8 cellular contexts compared by ENCODE assay signal in genomic region chr17:59565959-59566324, GRCh38. TPM values are rescaled to one million over a fixed set of nuclear protein-coding genes. Genes with fewer than 3 reads are reported as not detected.
DNase-seq lines count a peak whose midpoint lies in the region; ATAC-seq and TF ChIP-seq lines count a peak whose summit lies in the region.

No MANE protein-coding gene starts in this region.

- no peaks in the 10 kb centered on the region for H3K27me3 Mint-ChIP-seq in CD8-positive, alpha-beta memory T cell
- no peaks in the 10 kb centered on the region for H3K27me3 Mint-ChIP-seq in activated naive CD8-positive, alpha-beta T cell
- peaks cover 5% of the 10 kb centered on the region for H3K27me3 Mint-ChIP-seq in glutamatergic neuron (ENCODE audit: unreplicated experiment)

- peak; percentile 17; the same call in 1 of the 2 replicates for TF ChIP-seq RAD21 in SK-N-SH (IDR thresholded peaks at IDR 0.05; ENCODE audit: low read length)

- peaks cover 0 to 12% (median 0%) of the 10 kb centered on the region in 3 donors for H3K36me3 Mint-ChIP-seq in CD8-positive, alpha-beta memory T cell
- peaks cover 3% of the 10 kb centered on the region for H3K36me3 Mint-ChIP-seq in activated naive CD8-positive, alpha-beta T cell
- H3K36me3 Mint-ChIP-seq in glutamatergic neuron (ENCODE audit: unreplicated experiment), result no peaks in the 10 kb centered on the region

- no peaks in the 10 kb centered on the region for H3K9me3 ChIP-seq in CD8-positive, alpha-beta memory T cell (ENCODE audit: low read length)
- H3K9me3 ChIP-seq in SK-N-SH (no peaks in the 10 kb centered on the region), tibial artery (no peaks in the 10 kb centered on the region)

- H3K27me3 ChIP-seq in CD8-positive, alpha-beta memory T cell (ENCODE audit: insufficient read depth, low read length, poor library complexity, severe bottlenecking), result no peaks in the 10 kb centered on the region
- H3K27me3 ChIP-seq in SK-N-SH (ENCODE audit: insufficient read depth) (no peaks in the 10 kb centered on the region), tibial artery (no peaks in the 10 kb centered on the region)

- no peak for TF ChIP-seq EP300 in SK-N-SH (IDR thresholded peaks at IDR 0.05; ENCODE audit: borderline replicate concordance in 1 of 2, low read depth in 1 of 2, low read length in 1 of 2)

- H3K36me3 ChIP-seq in CD8-positive, alpha-beta memory T cell (ENCODE audit: insufficient read depth, low read length), result peaks cover 3% of the 10 kb centered on the region
- H3K36me3 ChIP-seq in SK-N-SH (replicated peaks in 1 of 2; ENCODE audit: control insufficient read depth in 1 of 2, insufficient read depth in 2 of 2, low read length in 1 of 2) (peaks cover 18% of the 10 kb centered on the region in 2 experiments), tibial artery (peaks cover 6 to 11% (median 7%) of the 10 kb centered on the region in 3 donors)

- POLR2A ChIA-PET in CD8-positive, alpha-beta memory T cell (lab: Charles Lee), result interaction anchor here (1.0 to 1.3 kb wide), 3 partner anchors 54 to 234 kb away, joined by 4 to 13 read pairs (median 4); partner anchors contain the start of genes CLTC, PTRH2 and VMP1
- POLR2A ChIA-PET in SK-N-SH (lab: Yijun Ruan, JAX), result interaction anchor here (1.0 to 1.6 kb wide), 2 partner anchors 54 to 255 kb away, joined by 3 to 9 read pairs; partner anchors contain the start of gene CLTC

- H3K79me2 ChIP-seq in SK-N-SH (ENCODE audit: insufficient read depth), result peaks cover 45% of the 10 kb centered on the region

- peaks cover 20% of the 10 kb centered on the region for H3K4me1 ChIP-seq in CD8-positive, alpha-beta memory T cell (ENCODE audit: insufficient read depth, low read length)
- H3K4me1 ChIP-seq in SK-N-SH (ENCODE audit: control insufficient read depth in 1 of 2, insufficient read depth in 2 of 2, low read depth in 1 of 2, low read length in 1 of 2), result peaks cover 0 to 10% of the 10 kb centered on the region in 2 experiments; a peak in 3 of 4 replicates
- peaks cover 0 to 13% (median 4%) of the 10 kb centered on the region in 4 donors for H3K4me1 ChIP-seq in tibial artery

- peak overlapping the region; percentile 96 for H3K4me3 ChIP-seq in CD8-positive, alpha-beta memory T cell (ENCODE audit: low read length)
- H3K4me3 ChIP-seq in SK-N-SH (ENCODE audit: low read depth in 2 of 2, low read length in 1 of 2) (peak overlapping the region; percentile 91 to 99), tibial artery (peak overlapping the region; percentile 87 to 98)

- no peaks in the 10 kb centered on the region; the same call in 1 of the 2 replicates for H4K20me1 ChIP-seq in SK-N-SH (ENCODE audit: insufficient read depth)

- TF ChIP-seq CTCF in SK-N-SH (IDR thresholded peaks at IDR 0.05) (no peak), glutamatergic neuron (IDR thresholded peaks at IDR 0.05; ENCODE audit: partially characterized antibody, unreplicated experiment) (no peak), omental fat pad (IDR thresholded peaks at IDR 0.05) (no peak), tibial artery (IDR thresholded peaks at IDR 0.05) (no peak)

- H2AFZ ChIP-seq in SK-N-SH (ENCODE audit: low read depth), result peak overlapping the region; percentile 96

- H3K27ac Mint-ChIP-seq in CD8-positive, alpha-beta memory T cell, result peak overlapping the region; percentile 96 to 100 (median 100)
- peak overlapping the region; percentile 96 for H3K27ac Mint-ChIP-seq in activated naive CD8-positive, alpha-beta T cell
- peak overlapping the region; percentile 96 for H3K27ac Mint-ChIP-seq in glutamatergic neuron (ENCODE audit: unreplicated experiment)

- WGBS in SK-N-SH (ENCODE audit: low lambda C conversion rate), result 2% methylated on average over 9 of the region's 9 CpGs

- H3K9ac ChIP-seq in SK-N-SH, result peak overlapping the region; percentile 88

- H3K27ac ChIP-seq in CD8-positive, alpha-beta memory T cell (ENCODE audit: low read depth, low read length), result peak overlapping the region; percentile 96
- H3K27ac ChIP-seq in SK-N-SH (ENCODE audit: low read depth in 2 of 2, low read length in 1 of 2) (peak overlapping the region; percentile 83 to 89), tibial artery (peak overlapping the region; percentile 88 to 96)

- peak overlapping the region; percentile 99 to 100 (median 100) for H3K4me3 Mint-ChIP-seq in CD8-positive, alpha-beta memory T cell
- peak overlapping the region; percentile 100 for H3K4me3 Mint-ChIP-seq in activated naive CD8-positive, alpha-beta T cell
- peak overlapping the region; percentile 100 for H3K4me3 Mint-ChIP-seq in glutamatergic neuron (ENCODE audit: unreplicated experiment)

- ATAC-seq in GM21529 (IDR thresholded peaks at IDR 0.05; ENCODE audit: unreplicated experiment) (peak; percentile 58), omental fat pad (ENCODE audit: low FRiP score) (peak; percentile 60)

- H3F3A ChIP-seq in SK-N-SH (replicated peaks; ENCODE audit: insufficient read depth), result peaks cover 10% of the 10 kb centered on the region

- peak; percentile 28 to 76 (median 55) for DNase-seq in CD8-positive, alpha-beta memory T cell
- DNase-seq in LoVo (ENCODE audit: low spot score), result peak; percentile 80
- DNase-seq in SK-N-SH, result peak; percentile 88
- DNase-seq in glutamatergic neuron, result peak; percentile 59
- DNase-seq in omental fat pad (ENCODE audit: low spot score), result no peak
- DNase-seq in tibial artery, result peak; percentile 63 to 78

- intact Hi-C loops in tibial artery (cut with DNase I; ENCODE audit: low total_unique reads), result loop anchor here (10.0 kb wide), 1 partner anchor 49 kb away; the partner anchor contains the start of gene CLTC

- H3K4me1 Mint-ChIP-seq in CD8-positive, alpha-beta memory T cell, result peaks cover 24 to 34% (median 26%) of the 10 kb centered on the region in 3 donors
- H3K4me1 Mint-ChIP-seq in activated naive CD8-positive, alpha-beta T cell (ENCODE audit: low read depth), result peaks cover 28% of the 10 kb centered on the region
- H3K4me1 Mint-ChIP-seq in glutamatergic neuron (ENCODE audit: low read depth, unreplicated experiment), result peaks cover 12% of the 10 kb centered on the region

- H3K4me2 ChIP-seq in SK-N-SH, result peak overlapping the region; percentile 84

- H3K9me2 ChIP-seq in SK-N-SH, result no peaks in the 10 kb centered on the region

- CTCF ChIA-PET in CD8-positive, alpha-beta memory T cell (lab: Charles Lee), result interaction anchor here (0.9 kb wide), 1 partner anchor 15 kb away, joined by 3 read pairs; no protein-coding TSS in a partner anchor
- CTCF ChIA-PET in SK-N-SH (lab: Yijun Ruan, JAX), result interaction anchor here (0.6 to 2.3 kb wide), 10 partner anchors 32 to 1514 kb away, joined by 3 to 11 read pairs (median 3); no protein-coding TSS in a partner anchor

- H3K9me3 Mint-ChIP-seq in CD8-positive, alpha-beta memory T cell, result no peaks in the 10 kb centered on the region
- H3K9me3 Mint-ChIP-seq in activated naive CD8-positive, alpha-beta T cell (ENCODE audit: low read depth), result no peaks in the 10 kb centered on the region
- H3K9me3 Mint-ChIP-seq in glutamatergic neuron (ENCODE audit: unreplicated experiment), result peaks cover 12% of the 10 kb centered on the region

TF ChIP-seq in SK-N-SH, 30 proteins besides CTCF, POLR2A, EP300 and RAD21 (continues in another document):
- TF ChIP-seq CHD2 (IDR thresholded peaks at IDR 0.05; ENCODE audit: low read length, partially characterized antibody) (no peak), TCF12 (IDR thresholded peaks at IDR 0.05) (no peak), FOXM1 (IDR thresholded peaks at IDR 0.05; ENCODE audit: low read depth) (no peak), FOXJ3 (CRISPR knock-in tag; IDR thresholded peaks at IDR 0.05) (no peak), NRF1 (IDR thresholded peaks at IDR 0.05; ENCODE audit: low read depth, low read length) (no peak), SIN3A (IDR thresholded peaks at IDR 0.05; ENCODE audit: borderline replicate concordance, low read depth, low read length) (peak; percentile 67; the same call in 1 of the 2 replicates), TEAD4 (IDR thresholded peaks at IDR 0.05; ENCODE audit: borderline replicate concordance, insufficient read depth) (no peak), RFX5 (IDR thresholded peaks at IDR 0.05; ENCODE audit: low read length) (no peak), IRF3 (IDR thresholded peaks at IDR 0.05; ENCODE audit: low read depth, low read length) (no peak), MAX (IDR thresholded peaks at IDR 0.05; ENCODE audit: low read depth) (no peak), JUND (IDR thresholded peaks at IDR 0.05) (no peak), MXI1 (IDR thresholded peaks at IDR 0.05; ENCODE audit: low read depth, low read length) (peak; percentile 41; the same call in 1 of the 2 replicates)

RNA-seq across cellular contexts. Expression of gene DHX40, which starts 0.5 kb away (rescaled TPM):
- total RNA-seq in CD8-positive, alpha-beta memory T cell, result 10 to 100 TPM; 17.9 to 22.3 TPM
- 23.2 TPM for polyA plus RNA-seq in CD8-positive, alpha-beta memory T cell
- 33.8 and 45.5 TPM in 2 replicates for polyA plus RNA-seq in SK-N-SH (2012; rRNA removed)
- 56.4 and 58.0 TPM in 2 replicates for polyA plus RNA-seq in SK-N-SH (2012; cell fraction: cytosol; rRNA removed)
- 14.6 and 42.4 TPM in 2 replicates for polyA plus RNA-seq in SK-N-SH (2012; cell fraction: nucleus; rRNA removed)
- 33.7 TPM for total RNA-seq in glutamatergic neuron (ENCODE audit: unreplicated experiment)
- 10 to 100 TPM; 21.6 to 51.7 (median 32.6) TPM for total RNA-seq in omental fat pad

RNA-seq across cellular contexts. Expression of gene CLTC, which starts 53.8 kb away (rescaled TPM):
- total RNA-seq in CD8-positive, alpha-beta memory T cell, result 100 to 1,000 TPM; 177 to 183 TPM
- polyA plus RNA-seq in CD8-positive, alpha-beta memory T cell, result 41.1 TPM
- 160 and 217 TPM in 2 replicates for polyA plus RNA-seq in SK-N-SH (2012; rRNA removed)
- polyA plus RNA-seq in SK-N-SH (2012; cell fraction: cytosol; rRNA removed), result 239 and 240 TPM in 2 replicates
- 142 and 257 TPM in 2 replicates for polyA plus RNA-seq in SK-N-SH (2012; cell fraction: nucleus; rRNA removed)
- total RNA-seq in glutamatergic neuron (ENCODE audit: unreplicated experiment) (253 TPM), omental fat pad (100 to 1,000 TPM; 217 to 241 (median 230) TPM)
